In genomic region chr17:752620-753219, GRCh38 we compare ENCODE assay signal across 8 cellular contexts. TPM values are rescaled to one million over a fixed set of nuclear protein-coding genes. Genes with fewer than 3 reads are reported as not detected.
DNase-seq lines count a peak whose midpoint lies in the region; ATAC-seq and TF ChIP-seq lines count a peak whose summit lies in the region.

No MANE protein-coding gene starts in this region.

- TF ChIP-seq CTCF in NB4 (IDR thresholded peaks at IDR 0.05; ENCODE audit: low read depth, low read length), result no peak
- no peak for TF ChIP-seq CTCF in right atrium auricular region (IDR thresholded peaks at IDR 0.05)
- no peak for TF ChIP-seq CTCF in psoas muscle (IDR thresholded peaks at IDR 0.05)

- H3K4me1 ChIP-seq in right atrium auricular region (peaks cover 0 to 33% of the 10 kb centered on the region in 2 donors), psoas muscle (peaks cover 7% of the 10 kb centered on the region)

- H3K9me3 ChIP-seq in right atrium auricular region, result no peaks in the 10 kb centered on the region
- H3K9me3 ChIP-seq in psoas muscle, result no peaks in the 10 kb centered on the region

- H3K27me3 ChIP-seq in right atrium auricular region (no peaks in the 10 kb centered on the region), psoas muscle (ENCODE audit: insufficient read depth in 3 of 3, low read length in 2 of 3) (no peaks in the 10 kb centered on the region)

- WGBS in psoas muscle, 3 donors, result 19 to 26% (median 21%) methylated on average over 43 of the region's 43 CpGs

- peak overlapping the region; percentile 32 for H3K4me3 ChIP-seq in NB4 (ENCODE audit: low read depth, low read length)
- peak overlapping the region; percentile 86 to 95 for H3K4me3 ChIP-seq in right atrium auricular region
- peak overlapping the region; percentile 80 for H3K4me3 ChIP-seq in psoas muscle

- ATAC-seq in psoas muscle (peak; percentile 52 to 74 (median 55)), HG03571 (IDR thresholded peaks at IDR 0.05; ENCODE audit: unreplicated experiment) (no peak)

- H3K36me3 ChIP-seq in right atrium auricular region (peaks cover 10% of the 10 kb centered on the region), psoas muscle (ENCODE audit: insufficient read depth in 1 of 2, low read depth in 1 of 2) (peaks cover 3 to 22% of the 10 kb centered on the region in 2 donors)

- no peak for TF ChIP-seq POLR2A in NB4 (IDR thresholded peaks at IDR 0.05; ENCODE audit: extremely low read depth, insufficient read length)

- peak; percentile 54 for DNase-seq in activated naive CD4-positive, alpha-beta T cell treated with Interleukin-2 at 50 U/mL for 16 hours
- DNase-seq in activated naive CD4-positive, alpha-beta T cell treated with anti-CD3 and anti-CD28 coated beads, Interleukin-2, amount 50 U/mL, for 16 hours, result no peak
- DNase-seq in NB4 (ENCODE audit: low read depth), result peak; percentile 21
- DNase-seq in activated naive CD8-positive, alpha-beta T cell treated with anti-CD3 and anti-CD28 coated beads, Interleukin-2, amount 50 U/mL, for 16 hours (ENCODE audit: low read depth, low spot score), result peak; percentile 32
- peak; percentile 75 for DNase-seq in right atrium auricular region (ENCODE audit: low spot score)
- peak; percentile 79 to 87 for DNase-seq in psoas muscle
- no peak for DNase-seq in globus pallidus (ENCODE audit: low spot score)

- intact Hi-C loops in psoas muscle (cut with DNase I), result no loop called here

- H3K27ac ChIP-seq in right atrium auricular region (peak overlapping the region; percentile 91 to 96), psoas muscle (peak overlapping the region; percentile 77)

RNA-seq across cellular contexts. Expression of gene GEMIN4, which starts 0.7 kb away (rescaled TPM):
- total RNA-seq in right atrium auricular region (10 to 100 TPM in 1 of 2 donors, 1 to 10 TPM in 1; 8.2 to 19.7 TPM), psoas muscle (10 to 100 TPM; 11.2 to 21.9 (median 14.8) TPM)
- 10 to 100 TPM in 2 of 3 donors, 1 to 10 TPM in 1; 7.2 to 12.6 (median 11.4) TPM for polyA plus RNA-seq in psoas muscle

RNA-seq across cellular contexts. Expression of gene TLCD3A, which starts 20.3 kb away (rescaled TPM):
- total RNA-seq in right atrium auricular region (1 to 10 TPM; 1.5 to 4.8 TPM), psoas muscle (1 to 10 TPM; 1.4 to 2.8 (median 1.7) TPM)
- 1 to 10 TPM in 1 of 3 donors, under 1 TPM in 2; 0.75 to 1.5 (median 0.86) TPM for polyA plus RNA-seq in psoas muscle

RNA-seq across cellular contexts. Expression of gene GLOD4, which starts 29.4 kb away (rescaled TPM):
- total RNA-seq in right atrium auricular region, result 10 to 100 TPM; 37.3 to 49.5 TPM
- 10 to 100 TPM; 18.5 to 25.2 (median 20.8) TPM for total RNA-seq in psoas muscle
- 10 to 100 TPM; 13.5 to 29.2 (median 21.7) TPM for polyA plus RNA-seq in psoas muscle

RNA-seq across cellular contexts. Expression of gene MRM3, which starts 29.4 kb away (rescaled TPM):
- 10 to 100 TPM; 15.4 to 21.8 TPM for total RNA-seq in right atrium auricular region
- 10 to 100 TPM; 17.2 to 30.1 (median 19.5) TPM for total RNA-seq in psoas muscle
- 10 to 100 TPM; 25.9 to 36.2 (median 28.3) TPM for polyA plus RNA-seq in psoas muscle

RNA-seq across cellular contexts. Expression of gene VPS53, which starts 38.1 kb away (rescaled TPM):
- 10 to 100 TPM; 11.3 to 17.9 TPM for total RNA-seq in right atrium auricular region
- 10 to 100 TPM; 35.8 to 55.0 (median 49.1) TPM for total RNA-seq in psoas muscle
- polyA plus RNA-seq in psoas muscle, result 10 to 100 TPM in 1 of 3 donors, 1 to 10 TPM in 2; 6.1 to 19.6 (median 7.7) TPM

Comparison
In these comparisons a context has a peak if more than half of its experiments do, and no peak if none do; other contexts are left out.
1. DNase-seq: peak in activated naive CD4-positive, alpha-beta T cell treated with Interleukin-2 at 50 U/mL for 16 hours (single experiment), NB4 (single experiment), activated naive CD8-positive, alpha-beta T cell treated with anti-CD3 and anti-CD28 coated beads, Interleukin-2, amount 50 U/mL, for 16 hours (single experiment), right atrium auricular region (single experiment) and psoas muscle (2 of 2); none in activated naive CD4-positive, alpha-beta T cell treated with anti-CD3 and anti-CD28 coated beads, Interleukin-2, amount 50 U/mL, for 16 hours (single experiment) and globus pallidus (single experiment).
2. H3K4me3 ChIP-seq: peak in every context shown above with its lines; median percentile 90 in right atrium auricular region; 80 in psoas muscle; 32 in NB4.